ENCODE assay signal across 8 cellular contexts in genomic region chr19:19900124-19900523, GRCh38. TPM values are rescaled to one million over a fixed set of nuclear protein-coding genes. Genes with fewer than 3 reads are reported as not detected.
DNase-seq lines count a peak whose midpoint lies in the region; ATAC-seq and TF ChIP-seq lines count a peak whose summit lies in the region.

No MANE protein-coding gene starts in this region.

- POLR2A ChIA-PET in CD8-positive, alpha-beta memory T cell (lab: Charles Lee): interaction anchor here (1.7 to 2.9 kb wide), 4 partner anchors 35 to 237 kb away, joined by 6 to 25 read pairs (median 16); partner anchors contain the start of genes ATP13A1, ZNF101, ZNF253 and ZNF506

- H4K91ac ChIP-seq in trophoblast cell (ENCODE audit: low read depth, low read length): no peak overlapping the region

- no peaks in the 10 kb centered on the region for H3K27me3 Mint-ChIP-seq in CD8-positive, alpha-beta memory T cell
- no peaks in the 10 kb centered on the region for H3K27me3 Mint-ChIP-seq in T-helper 2 cell treated with Interferon-gamma antibody and Interleukin-4, amounts not matched to agents 5 μg/mL and 100 μg/mL, for 36 hours (ENCODE audit: low read depth)

- no peak overlapping the region for H4K8ac ChIP-seq in trophoblast cell (ENCODE audit: low read depth, low read length)

- no peak for TF ChIP-seq CTCF in fibroblast of lung (conservative IDR thresholded peaks at IDR 0.05 in 1 of 2, IDR thresholded peaks at IDR 0.05 in 1 of 2; ENCODE audit: low read depth in 1 of 2, low read length in 2 of 2)

- H3K4me1 Mint-ChIP-seq in CD8-positive, alpha-beta memory T cell: peaks cover 23 to 40% (median 31%) of the 10 kb centered on the region in 3 donors
- H3K4me1 Mint-ChIP-seq in T-helper 2 cell treated with Interferon-gamma antibody and Interleukin-4, amounts not matched to agents 5 μg/mL and 100 μg/mL, for 36 hours (ENCODE audit: low read depth): peaks cover 7% of the 10 kb centered on the region

- peak overlapping the region; percentile 71 for H3K27ac ChIP-seq in CD8-positive, alpha-beta memory T cell (ENCODE audit: low read depth, low read length)
- peak overlapping the region; percentile 71 for H3K27ac ChIP-seq in fibroblast of lung (ENCODE audit: insufficient read depth, low read length)
- H3K27ac ChIP-seq in trophoblast cell (ENCODE audit: low read depth, low read length): peak overlapping the region; percentile 68

- peak overlapping the region; percentile 91 for H3K4me3 ChIP-seq in CD8-positive, alpha-beta memory T cell (ENCODE audit: low read length)
- peak overlapping the region; percentile 51 to 90 (median 69) for H3K4me3 ChIP-seq in fibroblast of lung (replicated peaks in 1 of 4; ENCODE audit: control extremely low read depth in 1 of 4, insufficient read depth in 1 of 4, low read depth in 3 of 4, low read length in 4 of 4)
- H3K4me3 ChIP-seq in trophoblast cell (ENCODE audit: low read depth, low read length): no peak overlapping the region

- no peak overlapping the region for H2BK12ac ChIP-seq in trophoblast cell (ENCODE audit: low read length)

- no peak overlapping the region for H4K12ac ChIP-seq in trophoblast cell (ENCODE audit: low read depth, low read length)

- H3K27ac Mint-ChIP-seq in CD8-positive, alpha-beta memory T cell: peak overlapping the region; percentile 45 to 96 (median 93)
- H3K27ac Mint-ChIP-seq in T-helper 2 cell treated with Interferon-gamma antibody and Interleukin-4, amounts not matched to agents 5 μg/mL and 100 μg/mL, for 36 hours: peak overlapping the region; percentile 92

- no peak overlapping the region for H2BK120ac ChIP-seq in trophoblast cell (ENCODE audit: insufficient read depth, low read length, poor library complexity)

- H3K36me3 Mint-ChIP-seq in CD8-positive, alpha-beta memory T cell: peaks cover 0 to 21% (median 13%) of the 10 kb centered on the region in 3 donors
- peaks cover 53% of the 10 kb centered on the region for H3K36me3 Mint-ChIP-seq in T-helper 2 cell treated with Interferon-gamma antibody and Interleukin-4, amounts not matched to agents 5 μg/mL and 100 μg/mL, for 36 hours (ENCODE audit: low read depth)

- H2AK5ac ChIP-seq in trophoblast cell (ENCODE audit: low read length): no peak overlapping the region

- no peaks in the 10 kb centered on the region for H3K36me3 ChIP-seq in CD8-positive, alpha-beta memory T cell (ENCODE audit: insufficient read depth, low read length)
- no peaks in the 10 kb centered on the region for H3K36me3 ChIP-seq in fibroblast of lung (ENCODE audit: control insufficient read depth, insufficient read depth, low read length)
- peaks cover 4% of the 10 kb centered on the region in 2 experiments for H3K36me3 ChIP-seq in trophoblast cell (ENCODE audit: control insufficient read depth in 1 of 2, insufficient read depth in 2 of 2, low read length in 2 of 2)

- H3K79me2 ChIP-seq in fibroblast of lung (ENCODE audit: control insufficient read depth, insufficient read depth, low read length): peaks cover 5% of the 10 kb centered on the region
- H3K79me2 ChIP-seq in trophoblast cell (ENCODE audit: control insufficient read depth, insufficient read depth, low read length, poor library complexity): peaks cover 29% of the 10 kb centered on the region

- H2BK5ac ChIP-seq in trophoblast cell (ENCODE audit: low read depth, low read length, poor library complexity): no peak overlapping the region

- H3K9ac ChIP-seq in fibroblast of lung (ENCODE audit: insufficient read depth, low read length) (peak overlapping the region; percentile 11), trophoblast cell (ENCODE audit: low read length) (no peak overlapping the region)

- no peak for DNase-seq in CD8-positive, alpha-beta memory T cell
- DNase-seq in T-helper 2 cell treated with Interferon-gamma antibody and Interleukin-4, amounts not matched to agents 5 μg/mL and 100 μg/mL, for 36 hours (ENCODE audit: low spot score): peak; percentile 4
- DNase-seq in fibroblast of lung (ENCODE audit: low read depth in 2 of 2) (peak; percentile 89 to 91), trophoblast cell (peak in 1 of 2 donors; percentile 28)

- H3K9me3 Mint-ChIP-seq in CD8-positive, alpha-beta memory T cell: peaks cover 14 to 35% (median 32%) of the 10 kb centered on the region in 5 donors
- H3K9me3 Mint-ChIP-seq in T-helper 2 cell treated with Interferon-gamma antibody and Interleukin-4, amounts not matched to agents 5 μg/mL and 100 μg/mL, for 36 hours: peaks cover 70% of the 10 kb centered on the region

- peak overlapping the region; percentile 90 to 99 (median 95) for H3K4me3 Mint-ChIP-seq in CD8-positive, alpha-beta memory T cell
- peak overlapping the region; percentile 90 for H3K4me3 Mint-ChIP-seq in T-helper 2 cell treated with Interferon-gamma antibody and Interleukin-4, amounts not matched to agents 5 μg/mL and 100 μg/mL, for 36 hours

- H3K4me2 ChIP-seq in fibroblast of lung (ENCODE audit: extremely low read depth, insufficient read depth, low read length) (peak overlapping the region; percentile 53), trophoblast cell (ENCODE audit: low read length) (peak overlapping the region; percentile 52)

- CTCF ChIA-PET in CD8-positive, alpha-beta memory T cell (lab: Charles Lee): interaction anchor here (1.6 kb wide), 2 partner anchors 34 to 368 kb away, joined by 4 to 7 read pairs; partner anchors contain the start of gene ZNF253

- ATAC-seq in HG02588 (IDR thresholded peaks at IDR 0.05; ENCODE audit: unreplicated experiment): peak; percentile 2
- no peak for ATAC-seq in HG02870 (IDR thresholded peaks at IDR 0.05; ENCODE audit: unreplicated experiment)
- no peak for ATAC-seq in esophagus mucosa
- no peak for ATAC-seq in GM21360 (IDR thresholded peaks at IDR 0.05; ENCODE audit: unreplicated experiment)

- WGBS in trophoblast cell (ENCODE audit: extremely low coverage, insufficient coverage, insufficient read length): no CpG with 5 or more reads among the region's 5 CpGs

- H3K14ac ChIP-seq in trophoblast cell (ENCODE audit: low read length): no peak overlapping the region

- H3K23ac ChIP-seq in trophoblast cell (ENCODE audit: low read length): no peak overlapping the region

- no peak overlapping the region for H3K18ac ChIP-seq in trophoblast cell (ENCODE audit: low read length)

- H3K4me1 ChIP-seq in CD8-positive, alpha-beta memory T cell (ENCODE audit: insufficient read depth, low read length): peaks cover 8% of the 10 kb centered on the region
- H3K4me1 ChIP-seq in fibroblast of lung (ENCODE audit: control insufficient read depth, extremely low read depth, insufficient read depth, low read length) (no peaks in the 10 kb centered on the region), trophoblast cell (ENCODE audit: control insufficient read depth in 1 of 2, insufficient read depth in 2 of 2, low read length in 2 of 2) (peaks cover 11 to 12% of the 10 kb centered on the region in 2 experiments)

- H3K27me3 ChIP-seq in CD8-positive, alpha-beta memory T cell (ENCODE audit: insufficient read depth, low read length, poor library complexity, severe bottlenecking): no peaks in the 10 kb centered on the region
- no peaks in the 10 kb centered on the region for H3K27me3 ChIP-seq in fibroblast of lung (ENCODE audit: control insufficient read depth, insufficient read depth, low read length)
- H3K27me3 ChIP-seq in trophoblast cell (ENCODE audit: insufficient read depth, low read length): no peaks in the 10 kb centered on the region

- no peaks in the 10 kb centered on the region for H4K20me1 ChIP-seq in fibroblast of lung (ENCODE audit: control insufficient read depth, extremely low read depth, insufficient read depth, low read length)

- H3K79me1 ChIP-seq in trophoblast cell (ENCODE audit: low read length): peaks cover 10% of the 10 kb centered on the region

- H3K4ac ChIP-seq in trophoblast cell (ENCODE audit: low read depth, low read length): no peak overlapping the region

- peaks cover 20% of the 10 kb centered on the region for H3K9me3 ChIP-seq in CD8-positive, alpha-beta memory T cell (ENCODE audit: low read length)
- H3K9me3 ChIP-seq in fibroblast of lung (ENCODE audit: control insufficient read depth, insufficient read depth, low read depth, low read length) (no peaks in the 10 kb centered on the region), trophoblast cell (ENCODE audit: insufficient read depth, low read depth, low read length) (peaks cover 2% of the 10 kb centered on the region)

- H2AFZ ChIP-seq in fibroblast of lung (ENCODE audit: low read length) (peak overlapping the region; percentile 39), trophoblast cell (ENCODE audit: insufficient read depth, low read length, poor library complexity) (no peak overlapping the region)

RNA-seq across cellular contexts. Expression of gene ZNF93, which starts 0.6 kb away (rescaled TPM):
- total RNA-seq in CD8-positive, alpha-beta memory T cell: 1 to 10 TPM; 8.6 to 9.1 TPM
- polyA plus RNA-seq in CD8-positive, alpha-beta memory T cell: 7.9 TPM
- total RNA-seq in fibroblast of lung (1.3 and 3.8 TPM in 2 replicates), esophagus mucosa (2.6 TPM)
- polyA plus RNA-seq in fibroblast of lung: 6.6 and 8.1 TPM in 2 replicates
- polyA plus RNA-seq in fibroblast of lung (2012): 5.0 and 5.6 TPM in 2 replicates
- polyA minus RNA-seq in fibroblast of lung (ENCODE audit: low replicate concordance): 0.43 and 10.4 TPM in 2 replicates
- polyA plus RNA-seq in trophoblast cell (2013): 38.8 and 40.5 TPM in 2 replicates

RNA-seq across cellular contexts. Expression of gene ZNF253, which starts 34.4 kb away (rescaled TPM):
- total RNA-seq in CD8-positive, alpha-beta memory T cell: 10 to 100 TPM; 14.0 to 16.1 TPM
- 6.8 TPM for polyA plus RNA-seq in CD8-positive, alpha-beta memory T cell
- 3.3 and 5.6 TPM in 2 replicates for total RNA-seq in fibroblast of lung
- 3.2 and 3.4 TPM in 2 replicates for polyA plus RNA-seq in fibroblast of lung
- polyA plus RNA-seq in fibroblast of lung (2012): 1.8 and 2.1 TPM in 2 replicates
- 0.59 and 0.82 TPM in 2 replicates for polyA minus RNA-seq in fibroblast of lung (ENCODE audit: low replicate concordance)
- 15.2 and 15.4 TPM in 2 replicates for polyA plus RNA-seq in trophoblast cell (2013)
- 1.9 TPM for total RNA-seq in esophagus mucosa

Comparison
In these comparisons a context has a peak if more than half of its experiments do, and no peak if none do; other contexts are left out.
1. DNase-seq: peak in T-helper 2 cell treated with Interferon-gamma antibody and Interleukin-4, amounts not matched to agents 5 μg/mL and 100 μg/mL, for 36 hours (single experiment) and fibroblast of lung (2 of 2); none in CD8-positive, alpha-beta memory T cell (0 of 5).
2. Peak in every context shown above with its lines, with median percentiles within 50 percentile points of each other: H3K27ac ChIP-seq.